In genomic region chr4:113006632-113007031, GRCh38 we compare ENCODE assay signal across 20 cellular contexts. TPM values are rescaled to one million over a fixed set of nuclear protein-coding genes. Genes with fewer than 3 reads are reported as not detected.
DNase-seq lines count a peak whose midpoint lies in the region; ATAC-seq, FAIRE-seq and TF ChIP-seq lines count a peak whose summit lies in the region.
"Had no signal": no experiment of that assay in that cellular context is flagged by ENCODE, and none has a peak within 500 bp of the region (broad histone marks: within the 10 kb centered on the region; RNA-seq: fewer than 3 reads in every experiment).

No MANE protein-coding gene starts in this region.

- no peak for FAIRE-seq in GM12891 (lab: Jason Lieb, UNC)
- FAIRE-seq: A204.1, D721Med, G401.6, GM19239, H1, HepG2, HTR-8/SVneo had no signal

- peaks cover 8% of the 10 kb centered on the region for H3K27me3 Mint-ChIP-seq in glutamatergic neuron (ENCODE audit: unreplicated experiment)
- H3K27me3 Mint-ChIP-seq: B cell had no signal

- H3K4me1 Mint-ChIP-seq in glutamatergic neuron (ENCODE audit: low read depth, unreplicated experiment) = peaks cover 69% of the 10 kb centered on the region
- H3K4me1 Mint-ChIP-seq: B cell had no signal

- DNase-seq in NCI-H748 (lab: John Stamatoyannopoulos, UW; ENCODE audit: unreplicated experiment) (peak; percentile 7), NCI-H748 treated with DMSO at 0.1 percent for 48 hours (lab: John Stamatoyannopoulos, UW) (no peak), NCI-H69 (lab: John Stamatoyannopoulos, UW) (peak; percentile 35), glutamatergic neuron (no peak), GM12891 (ENCODE audit: insufficient read length, low spot score) (no peak)
- DNase-seq in stimulated activated naive CD8-positive, alpha-beta T cell treated with anti-CD3 and anti-CD28 coated beads, Interleukin-15, Interleukin-2, amounts not matched to agents 100 U/mL and 50 U/mL, for 24 hours = no peak
- DNase-seq: C1 segment of cervical spinal cord; CD4-positive, alpha-beta T cell; DMS79 treated with DMSO at 0.1 percent for 48 hours; EL had no signal

- TF ChIP-seq CTCF in VCaP (conservative IDR thresholded peaks at IDR 0.05) (no peak), glutamatergic neuron (IDR thresholded peaks at IDR 0.05; ENCODE audit: partially characterized antibody, unreplicated experiment) (peak; percentile 27)

- TF ChIP-seq POLR2A in GM12891 (IDR thresholded peaks at IDR 0.05; ENCODE audit: low read depth, low read length) = no peak

- H3K27ac Mint-ChIP-seq in glutamatergic neuron (ENCODE audit: unreplicated experiment) = peak overlapping the region; percentile 30
- H3K27ac Mint-ChIP-seq: B cell; CD4-positive, alpha-beta T cell had no signal

- H3K36me3 Mint-ChIP-seq in glutamatergic neuron (ENCODE audit: unreplicated experiment) = peaks cover 6% of the 10 kb centered on the region

- peaks cover 22% of the 10 kb centered on the region for H3K9me3 Mint-ChIP-seq in glutamatergic neuron (ENCODE audit: unreplicated experiment)

- no peak for ATAC-seq in GM19328 (IDR thresholded peaks at IDR 0.05; ENCODE audit: unreplicated experiment)
- no peak for ATAC-seq in stimulated activated naive CD8-positive, alpha-beta T cell treated with anti-CD3 and anti-CD28 coated beads, Interleukin-15, Interleukin-2, amounts not matched to agents 100 U/mL and 50 U/mL, for 24 hours
- ATAC-seq: HepG2 had no signal

- no peak overlapping the region for H3K4me3 Mint-ChIP-seq in glutamatergic neuron (ENCODE audit: unreplicated experiment)
- H3K4me3 Mint-ChIP-seq: B cell; CD4-positive, alpha-beta T cell had no signal

- H3K27ac ChIP-seq in VCaP = peak overlapping the region; percentile 74; the same call in 1 of the 2 replicates

TF ChIP-seq in GM12891, 5 proteins besides CTCF, POLR2A, EP300 and RAD21:
- TF ChIP-seq POLR2AphosphoS5 (IDR thresholded peaks at IDR 0.05; ENCODE audit: low read depth, low read length) (no peak), TAF1 (IDR thresholded peaks at IDR 0.05; ENCODE audit: low read depth, low read length) (no peak), PAX5 (IDR thresholded peaks at IDR 0.05; ENCODE audit: insufficient read depth, low read length, severe bottlenecking) (no peak), SPI1 (IDR thresholded peaks at IDR 0.05; ENCODE audit: low read depth, low read length) (no peak), POU2F2 (IDR thresholded peaks at IDR 0.05; ENCODE audit: low read depth, low read length) (no peak)
TF ChIP-seq in GM12891: peak in this region for 0.

RNA-seq across cellular contexts. Expression of gene ANK2, which starts 42.8 kb away (rescaled TPM):
- total RNA-seq in glutamatergic neuron (ENCODE audit: unreplicated experiment) = 1,513 TPM
- polyA plus RNA-seq in GM12891 (2012; ENCODE audit: low read depth, missing spikeins) = 2.9 TPM

Comparison
In these comparisons a context has a peak if more than half of its experiments do, and no peak if none do; other contexts are left out.
1. DNase-seq: peak in NCI-H748 (single experiment) and NCI-H69 (single experiment); none in NCI-H748 treated with DMSO at 0.1 percent for 48 hours (single experiment), glutamatergic neuron (single experiment), GM12891 (single experiment) and stimulated activated naive CD8-positive, alpha-beta T cell treated with anti-CD3 and anti-CD28 coated beads, Interleukin-15, Interleukin-2, amounts not matched to agents 100 U/mL and 50 U/mL, for 24 hours (single experiment).